Comparison of ENCODE assay signal across 18 cellular contexts in genomic region chr4:21569638-21570037, GRCh38.
"Had no signal": no experiment of that assay in that cellular context is flagged by ENCODE, and none has a peak within 500 bp of the region (broad histone marks: within the 10 kb centered on the region; RNA-seq: fewer than 3 reads in every experiment).

No MANE protein-coding gene starts in this region.

- H3K27me3 ChIP-seq: dorsolateral prefrontal cortex, heart left ventricle, ovary, right atrium auricular region, suprapubic skin, thyroid gland had no signal

- ATAC-seq: esophagus mucosa; heart left ventricle; mucosa of descending colon; naive thymus-derived CD8-positive, alpha-beta T cell had no signal

- H3K27me3 Mint-ChIP-seq: naive thymus-derived CD8-positive, alpha-beta T cell had no signal

- H3K4me3 Mint-ChIP-seq: naive thymus-derived CD8-positive, alpha-beta T cell; type B pancreatic cell had no signal

- DNase-seq: cortex of kidney; dorsolateral prefrontal cortex; effector CD8-positive, alpha-beta T cell; heart left ventricle; hippocampal formation; kidney glomerular epithelial cell; mucosa of descending colon; naive thymus-derived CD8-positive, alpha-beta T cell; nucleus accumbens; ovary; stimulated activated CD4-positive, alpha-beta T cell treated with anti-CD3 and anti-CD28 coated beads, Interleukin-2, amount 100 ng/mL, for 48 hours; stimulated activated naive CD4-positive, alpha-beta T cell treated with Interleukin-2 at 50 U/mL for 16 hours; thyroid gland had no signal

- H3K4me2 ChIP-seq: smooth muscle cell had no signal

- H3K27ac Mint-ChIP-seq: naive thymus-derived CD8-positive, alpha-beta T cell; type B pancreatic cell had no signal

- H3K4me1 ChIP-seq: heart left ventricle, right atrium auricular region, suprapubic skin, thyroid gland had no signal

- H3K4me3 ChIP-seq: dorsolateral prefrontal cortex, heart left ventricle, mucosa of descending colon, ovary, right atrium auricular region, smooth muscle cell, suprapubic skin, thyroid gland had no signal

- H3K9me3 Mint-ChIP-seq: type B pancreatic cell had no signal

- H3K4me1 Mint-ChIP-seq: naive thymus-derived CD8-positive, alpha-beta T cell had no signal

- H3K27ac ChIP-seq: dorsolateral prefrontal cortex, heart left ventricle, ovary, right atrium auricular region, suprapubic skin, thyroid gland had no signal

- H3K36me3 Mint-ChIP-seq: naive thymus-derived CD8-positive, alpha-beta T cell; type B pancreatic cell had no signal

- H3K36me3 ChIP-seq: heart left ventricle, ovary, right atrium auricular region, suprapubic skin, thyroid gland had no signal
